ENCODE assay signal across 9 cellular contexts in the genomic region with DNA sequence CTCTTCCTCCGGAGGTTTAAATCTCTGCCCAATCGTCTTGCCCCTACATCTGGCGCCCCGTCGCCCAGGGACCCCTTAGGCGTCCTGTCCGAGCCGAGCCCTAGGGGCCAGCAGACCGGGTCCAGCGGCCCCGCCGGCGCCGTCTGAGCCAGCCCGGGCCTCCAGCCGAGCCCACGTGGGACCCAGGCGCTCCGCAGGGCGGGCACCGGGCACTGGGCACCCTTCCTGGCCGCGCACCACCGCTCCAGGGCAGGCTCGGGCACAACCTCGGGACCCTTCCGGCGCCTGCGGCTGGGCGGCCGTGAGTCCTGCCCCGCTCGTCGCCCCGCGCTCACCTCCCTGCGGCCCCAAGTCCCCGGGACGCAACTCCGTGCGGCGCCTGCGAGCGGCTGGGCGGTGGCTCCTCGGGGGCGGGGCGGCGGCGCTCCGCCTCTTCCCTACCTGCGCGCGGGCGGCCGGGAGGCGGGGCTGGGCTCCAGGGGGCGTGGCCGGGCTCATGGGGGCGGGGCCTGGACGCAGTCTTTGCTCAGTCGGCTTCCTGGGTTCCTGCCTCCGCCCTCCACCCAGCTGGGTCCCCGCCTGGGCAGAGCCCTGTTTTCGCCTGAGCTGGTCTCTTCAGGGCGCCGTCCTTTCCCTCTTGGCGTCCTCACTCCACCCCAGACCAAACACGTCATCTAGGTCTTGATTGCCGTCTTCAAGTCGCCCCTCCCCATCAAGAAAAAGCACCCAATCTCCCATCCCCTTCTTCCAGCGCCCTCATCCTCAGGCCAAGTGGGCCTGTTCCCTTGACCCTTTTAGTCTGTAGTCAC. TPM values are rescaled to one million over a fixed set of nuclear protein-coding genes. Genes with fewer than 3 reads are reported as not detected.
DNase-seq lines count a peak whose midpoint lies in the region; ATAC-seq, FAIRE-seq and TF ChIP-seq lines count a peak whose summit lies in the region.
"Had no signal": no experiment of that assay in that cellular context is flagged by ENCODE, and none has a peak within 500 bp of the region (broad histone marks: within the 10 kb centered on the region; RNA-seq: fewer than 3 reads in every experiment).

A gene (minus strand): TSS at position 406 of the 809 bp plus-strand sequence. CDS start 19,899 bp downstream, outside the sequence.

- H3K4me3 Mint-ChIP-seq in CD14-positive monocyte = peak within 1 kb of the TSS; percentile 88 to 95
- peak within 1 kb of the TSS; percentile 84 for H3K4me3 Mint-ChIP-seq in activated CD8-positive, alpha-beta memory T cell treated with anti-CD3 and anti-CD28 coated beads, Interleukin-2, amount 10 ng/mL, durations not matched to agents 7 days and 5 days

- 0 out of 2 replicates have a peak within 1 kb of the TSS, but pooled peaks have one; percentile 95 for H2BK15ac ChIP-seq in H1 (ENCODE audit: low read length)

- H3K27ac ChIP-seq in H1 (ENCODE audit: low read depth, low read length) = no peak within 1 kb of the TSS

- H3K79me1 ChIP-seq in H1 (ENCODE audit: low read depth, low read length) = peaks cover 8% of the 10 kb centered on the region

- H3K36me3 ChIP-seq in H1 (ENCODE audit: control insufficient read depth in 2 of 4, insufficient read depth in 4 of 4, low read length in 3 of 4) = no peaks in the 10 kb centered on the region

- H3K27ac Mint-ChIP-seq in CD14-positive monocyte = peak within 1 kb of the TSS; percentile 95 to 99 (median 98)
- peak within 1 kb of the TSS; percentile 96 for H3K27ac Mint-ChIP-seq in activated CD8-positive, alpha-beta memory T cell treated with anti-CD3 and anti-CD28 coated beads, Interleukin-2, amount 10 ng/mL, durations not matched to agents 7 days and 5 days

- intact Hi-C loops in CD14-positive monocyte (cut with micrococcal nuclease) = loop anchor here (1.0 to 10.0 kb wide), 3 partner anchors 8 to 214 kb away; a partner anchor contains a TSS

- TF ChIP-seq CTCF in CD14-positive monocyte (IDR thresholded peaks at IDR 0.05) = no peak
- no peak for TF ChIP-seq CTCF in H1 (IDR thresholded peaks at IDR 0.05; ENCODE audit: control extremely low read depth in 1 of 3, insufficient read depth in 1 of 3, low read depth in 1 of 3, low read length in 3 of 3)

- H3K27me3 Mint-ChIP-seq in CD14-positive monocyte (ENCODE audit: low read depth in 3 of 3) = peaks cover 0 to 3% (median 0%) of the 10 kb centered on the region in 3 donors
- no peaks in the 10 kb centered on the region for H3K27me3 Mint-ChIP-seq in activated CD8-positive, alpha-beta memory T cell treated with anti-CD3 and anti-CD28 coated beads, Interleukin-2, amount 10 ng/mL, durations not matched to agents 7 days and 5 days

- no peak within 1 kb of the TSS for H2AK5ac ChIP-seq in H1 (ENCODE audit: low read depth, low read length)

- H3K56ac ChIP-seq in H1 (replicated peaks; ENCODE audit: insufficient read length, low read depth, low read length) = no peak within 1 kb of the TSS

- TF ChIP-seq RAD21 in H1 (IDR thresholded peaks at IDR 0.05 in 1 of 2, conservative IDR thresholded peaks at IDR 0.05 in 1 of 2; ENCODE audit: low read depth in 2 of 2, low read length in 2 of 2) = no peak

- H3K27me3 ChIP-seq in H1 (replicated peaks in 1 of 4; ENCODE audit: control insufficient read depth in 3 of 4, extremely low read depth in 1 of 4, insufficient read depth in 3 of 4, low read length in 3 of 4) = no peaks in the 10 kb centered on the region

- peak within 1 kb of the TSS; percentile 30 for H4K5ac ChIP-seq in H1 (ENCODE audit: insufficient read length, low read depth, low read length)

- H4K20me1 ChIP-seq in H1 (replicated peaks in 1 of 2; ENCODE audit: control insufficient read depth in 1 of 2, insufficient read depth in 2 of 2, low read length in 2 of 2) = peaks cover 4 to 17% of the 10 kb centered on the region in 2 experiments

- H2BK5ac ChIP-seq in H1 (ENCODE audit: low read depth, low read length) = peak within 1 kb of the TSS; percentile 27; the same call in 1 of the 2 replicates

- FAIRE-seq in H1 (lab: Jason Lieb, UNC) = no peak
- FAIRE-seq: colon had no signal

- POLR2A ChIA-PET in H1 (lab: Charles Lee; ENCODE audit: partially characterized antibody) = interaction anchor here (1.1 to 3.8 kb wide), 3 partner anchors 39 to 57 kb away, joined by 3 to 15 read pairs (median 8); a partner anchor contains a TSS

- CTCF ChIA-PET in activated CD8-positive, alpha-beta memory T cell treated with anti-CD3 and anti-CD28 coated beads, Interleukin-2, amount 10 ng/mL, durations not matched to agents 7 days and 5 days (lab: Charles Lee) = interaction anchor here (1.2 to 15.6 kb wide), 6 partner anchors 10 to 115 kb away, joined by 3 to 192 read pairs (median 5); a partner anchor contains a TSS
- CTCF ChIA-PET in H1 (lab: Charles Lee; ENCODE audit: partially characterized antibody) = interaction anchor here (0.9 to 20.2 kb wide), 10 partner anchors 14 to 113 kb away, joined by 3 to 446 read pairs (median 7); a partner anchor contains a TSS

- WGBS in H1 (ENCODE audit: extremely low coverage in 1 of 2, insufficient coverage in 1 of 2, insufficient read length in 1 of 2, insufficient replicate concordance in 2 of 2, low coverage in 1 of 2, low lambda C conversion rate in 2 of 2, missing lambda C conversion rate in 1 of 2), 2 experiments = 3% methylated on average over 54 of the region's 72 CpGs; no CpG with 5 or more reads in 1 of the 2 experiments

- H2BK20ac ChIP-seq in H1 (ENCODE audit: low read length) = no peak within 1 kb of the TSS

- H3K23ac ChIP-seq in H1 (ENCODE audit: insufficient read length) = no peak within 1 kb of the TSS

- no peaks in the 10 kb centered on the region for H3K9me3 ChIP-seq in H1 (ENCODE audit: insufficient read depth in 2 of 2, low read depth in 1 of 2, low read length in 1 of 2)

- no peaks in the 10 kb centered on the region for H3K9me3 Mint-ChIP-seq in CD14-positive monocyte
- H3K9me3 Mint-ChIP-seq in activated CD8-positive, alpha-beta memory T cell treated with anti-CD3 and anti-CD28 coated beads, Interleukin-2, amount 10 ng/mL, durations not matched to agents 7 days and 5 days (ENCODE audit: low read depth) = no peaks in the 10 kb centered on the region

- peaks cover 33% of the 10 kb centered on the region in 2 donors for H3K36me3 Mint-ChIP-seq in CD14-positive monocyte
- no peaks in the 10 kb centered on the region for H3K36me3 Mint-ChIP-seq in activated CD8-positive, alpha-beta memory T cell treated with anti-CD3 and anti-CD28 coated beads, Interleukin-2, amount 10 ng/mL, durations not matched to agents 7 days and 5 days

- H3K4me1 Mint-ChIP-seq in CD14-positive monocyte = peaks cover 75% of the 10 kb centered on the region
- peaks cover 47% of the 10 kb centered on the region for H3K4me1 Mint-ChIP-seq in activated CD8-positive, alpha-beta memory T cell treated with anti-CD3 and anti-CD28 coated beads, Interleukin-2, amount 10 ng/mL, durations not matched to agents 7 days and 5 days

- TF ChIP-seq EP300 in H1 (IDR thresholded peaks at IDR 0.05; ENCODE audit: borderline replicate concordance in 1 of 2, low read depth in 2 of 2, low read length in 2 of 2) = no peak

- no peak within 1 kb of the TSS for H3K14ac ChIP-seq in H1 (ENCODE audit: insufficient read length)

- H3K79me2 ChIP-seq in H1 (ENCODE audit: control insufficient read depth in 1 of 2, insufficient read depth in 2 of 2, low read length in 2 of 2) = peaks cover 0 to 6% of the 10 kb centered on the region in 2 experiments; a peak in 2 of 4 replicates

- peaks cover 11 to 43% (median 34%) of the 10 kb centered on the region in 4 experiments for H3K4me1 ChIP-seq in H1 (replicated peaks in 1 of 4; ENCODE audit: control insufficient read depth in 3 of 4, insufficient read depth in 4 of 4, low read length in 3 of 4)

- H4K8ac ChIP-seq in H1 (ENCODE audit: extremely low read depth, insufficient read depth, low read length) = peak within 1 kb of the TSS; percentile 69

- DNase-seq in CD14-positive monocyte (ENCODE audit: low spot score) = peak; percentile 95
- peak; percentile 96 for DNase-seq in HK-2 (ENCODE audit: unreplicated experiment)
- peak; percentile 68 for DNase-seq in NOMO-1 treated with DMSO at 0.1 percent for 48 hours (lab: John Stamatoyannopoulos, UW; ENCODE audit: unreplicated experiment)
- peak; percentile 96 for DNase-seq in activated CD8-positive, alpha-beta memory T cell treated with anti-CD3 and anti-CD28 coated beads, Interleukin-2, amount 10 ng/mL, durations not matched to agents 7 days and 5 days
- peak; percentile 65 to 100 for DNase-seq in H1 (ENCODE audit: low read depth in 1 of 2, low spot score in 2 of 2)
- DNase-seq in mesenteric fat pad (ENCODE audit: low spot score) = peak; percentile 97
- peak; percentile 99 for DNase-seq in stimulated activated CD8-positive, alpha-beta memory T cell treated with anti-CD3 and anti-CD28 coated beads, Interleukin-15, amount 100 ng/mL, for 24 hours (ENCODE audit: low read depth)

- H2BK120ac ChIP-seq in H1 (replicated peaks; ENCODE audit: low read depth, low read length) = no peak within 1 kb of the TSS

- H3K23me2 ChIP-seq in H1 (ENCODE audit: low read depth, low read length) = peaks cover 7% of the 10 kb centered on the region; the same call in 1 of the 2 replicates

- H3K4me3 ChIP-seq in H1 (ENCODE audit: extremely low read depth in 1 of 4, insufficient read depth in 2 of 4, low read depth in 3 of 4, low read length in 4 of 4) = peak within 1 kb of the TSS; percentile 62 to 82 (median 76)

- peak within 1 kb of the TSS; percentile 12 for H4K91ac ChIP-seq in H1 (replicated peaks; ENCODE audit: insufficient read length, low read length)

- peak within 1 kb of the TSS; percentile 61 for H3K4ac ChIP-seq in H1 (replicated peaks; ENCODE audit: insufficient read length, low read depth, low read length)

- peak; percentile 59 for ATAC-seq in GM19397 (IDR thresholded peaks at IDR 0.05; ENCODE audit: unreplicated experiment)
- peak; percentile 92 for ATAC-seq in activated CD8-positive, alpha-beta memory T cell treated with anti-CD3 and anti-CD28 coated beads, Interleukin-2, amount 10 ng/mL, durations not matched to agents 7 days and 5 days

- H3K4me2 ChIP-seq in H1 (ENCODE audit: insufficient read depth in 1 of 2, low read depth in 2 of 2, low read length in 2 of 2) = peak within 1 kb of the TSS; percentile 81 to 85

- H3K9ac ChIP-seq in H1 (replicated peaks in 1 of 4; ENCODE audit: extremely low read depth in 1 of 4, low read depth in 3 of 4, low read length in 3 of 4) = peak within 1 kb of the TSS; percentile 22 to 83 (median 60); a peak in 6 of 7 replicates

- TF ChIP-seq POLR2A in H1 (IDR thresholded peaks at IDR 0.05; ENCODE audit: control extremely low read depth in 1 of 2, low read depth in 2 of 2, low read length in 2 of 2) = peak in 1 of 2 experiments; percentile 71; a peak in 2 of 3 replicates

- peak within 1 kb of the TSS; percentile 96; the same call in 1 of the 2 replicates for H2AFZ ChIP-seq in H1 (ENCODE audit: low read length)

- H2BK12ac ChIP-seq in H1 (ENCODE audit: low read depth, low read length) = peak within 1 kb of the TSS; percentile 71; the same call in 1 of the 2 replicates

- H3K18ac ChIP-seq in H1 (ENCODE audit: extremely low read depth, low read length) = peak within 1 kb of the TSS; percentile 89

RNA-seq across cellular contexts. Expression of the gene that starts here (rescaled TPM):
- polyA plus RNA-seq in CD14-positive monocyte (10 to 100 TPM; 36.9 to 68.6 TPM), H1 (2011; rRNA removed) (21.2 and 27.9 TPM in 2 replicates)
- total RNA-seq in activated CD8-positive, alpha-beta memory T cell treated with anti-CD3 and anti-CD28 coated beads, Interleukin-2, amount 10 ng/mL, durations not matched to agents 7 days and 5 days = 10 to 100 TPM; 29.6 to 42.1 TPM
- 25.9 and 26.2 TPM in 2 replicates for total RNA-seq in H1 (2021; fragmentation: NEBNext Ultra II Directional; extraction: Animal tissue kit (Norgen Biotek cat#: 25700))
- polyA plus RNA-seq in H1 (2011; cell fraction: cytosol; rRNA removed) = 15.5 TPM
- polyA plus RNA-seq in H1 (2011; cell fraction: nucleus; rRNA removed) = 46.6 TPM
- polyA plus RNA-seq in H1 (2012, experiment 1 of 2) = 16.4 to 25.4 TPM (median 22.4 TPM) in 4 replicates
- 15.6 TPM for polyA plus RNA-seq in H1 (2012, experiment 2 of 2)
- 30.8 TPM for polyA plus RNA-seq in H1 (2013, experiment 1 of 2)
- polyA plus RNA-seq in H1 (2013, experiment 2 of 2) = 30.3 TPM
- polyA minus RNA-seq in H1 (2011; rRNA and poly(A)+ RNA removed) = 12.5 and 16.5 TPM in 2 replicates
- polyA minus RNA-seq in H1 (2011; cell fraction: cytosol; rRNA and poly(A)+ RNA removed) = 16.4 TPM
- 22.9 TPM for polyA minus RNA-seq in H1 (2011; cell fraction: nucleus; rRNA and poly(A)+ RNA removed)
- total RNA-seq in mesenteric fat pad = 52.7 TPM
